38 cellular contexts compared by ENCODE assay signal in genomic region chr11:70043482-70043881, GRCh38. TPM values are rescaled to one million over a fixed set of nuclear protein-coding genes. Genes with fewer than 3 reads are reported as not detected.
"Had no signal": no experiment of that assay in that cellular context is flagged by ENCODE, and none has a peak within 500 bp of the region (broad histone marks: within the 10 kb centered on the region; RNA-seq: fewer than 3 reads in every experiment).

No MANE protein-coding gene starts in this region.

- H3K36me3 ChIP-seq: ascending aorta, cardiac muscle cell, WERI-Rb-1 had no signal

- DNase-seq: activated B cell treated with CpG ODN at 0.5 μM for 24 hours; activated CD4-positive, alpha-beta memory T cell treated with anti-CD3 and anti-CD28 coated beads for 36 hours; activated CD4-positive, alpha-beta T cell treated with anti-CD3 and anti-CD28 coated beads for 4 hours; activated CD4-positive, alpha-beta T cell treated with anti-CD3 and anti-CD28 coated beads, Interleukin-2, amount 10 ng/mL, durations not matched to agents 24 days and 14 days; activated CD4-positive, alpha-beta T cell treated with anti-CD3 and anti-CD28 coated beads, Interleukin-2, amount 50 U/mL, for 1 hour; activated CD4-positive, alpha-beta T cell treated with anti-CD3 and anti-CD28 coated beads, Interleukin-2, amount 50 U/mL, for 4 hours; activated CD4-positive, CD25-positive, alpha-beta regulatory T cell treated with anti-CD3 and anti-CD28 coated beads, Interleukin-2, amount 50 U/mL, for 72 hours; activated CD8-positive, alpha-beta memory T cell treated with anti-CD3 and anti-CD28 coated beads, Interleukin-2, amount 50 U/mL, for 4 hours; activated CD8-positive, alpha-beta T cell treated with anti-CD3 and anti-CD28 coated beads for 36 hours; activated effector memory CD4-positive, alpha-beta T cell treated with Interleukin-2 at 50 U/mL for 16 hours; activated gamma-delta T cell; activated naive CD4-positive, alpha-beta T cell treated with anti-CD3 and anti-CD28 coated beads, Interleukin-2, amount 10 ng/mL, durations not matched to agents 7 days and 5 days; activated naive CD4-positive, alpha-beta T cell treated with Interleukin-2 at 50 U/mL for 16 hours; activated naive CD8-positive, alpha-beta T cell treated with anti-CD3 and anti-CD28 coated beads, Interleukin-2, amount 10 ng/mL, durations not matched to agents 7 days and 5 days; activated naive CD8-positive, alpha-beta T cell treated with anti-CD3 and anti-CD28 coated beads, Interleukin-2, amount 50 U/mL, for 24 hours; activated T-cell treated with anti-CD3 and anti-CD28 coated beads for 4 hours; activated T-cell treated with anti-CD3 and anti-CD28 coated beads, Interleukin-2, amount 50 U/mL, for 1 hour; activated T-cell treated with anti-CD3 and anti-CD28 coated beads, Interleukin-2, amount 50 U/mL, for 4 hours; amygdala; anterior cingulate cortex; caudate nucleus; cerebellar nuclear complex; T-helper 1 cell; T-helper 2 cell; T-helper 9 cell; WERI-Rb-1 had no signal

- H3K4me1 Mint-ChIP-seq: activated B cell treated with CpG ODN at 0.5 μM for 24 hours; activated CD4-positive, alpha-beta T cell treated with anti-CD3 and anti-CD28 coated beads, Interleukin-2, amount 10 ng/mL, durations not matched to agents 24 days and 14 days; activated naive CD4-positive, alpha-beta T cell treated with anti-CD3 and anti-CD28 coated beads, Interleukin-2, amount 10 ng/mL, durations not matched to agents 7 days and 5 days; activated naive CD4-positive, alpha-beta T cell treated with anti-CD3 and anti-CD28 coated beads, Interleukin-2, amount 50 U/mL, for 24 hours; activated naive CD8-positive, alpha-beta T cell treated with anti-CD3 and anti-CD28 coated beads, Interleukin-2, amount 10 ng/mL, durations not matched to agents 7 days and 5 days; activated naive CD8-positive, alpha-beta T cell treated with anti-CD3 and anti-CD28 coated beads, Interleukin-2, amount 50 U/mL, for 24 hours; brain; central memory CD8-positive, alpha-beta T cell had no signal

- ATAC-seq: activated CD8-positive, alpha-beta T cell treated with anti-CD3 and anti-CD28 coated beads for 36 hours; activated naive CD8-positive, alpha-beta T cell treated with anti-CD3 and anti-CD28 coated beads, Interleukin-2, amount 50 U/mL, for 24 hours; activated T-cell treated with anti-CD3 and anti-CD28 coated beads, Interleukin-2, amount 50 U/mL, for 4 hours had no signal

- H3K27me3 ChIP-seq: ascending aorta, cardiac muscle cell had no signal

- FAIRE-seq: bronchial epithelial cell, TTC549 had no signal

- H3K27ac Mint-ChIP-seq: activated B cell treated with CpG ODN at 0.5 μM for 24 hours; activated CD4-positive, alpha-beta memory T cell treated with anti-CD3 and anti-CD28 coated beads for 36 hours; activated CD4-positive, alpha-beta T cell treated with anti-CD3 and anti-CD28 coated beads, Interleukin-2, amount 10 ng/mL, durations not matched to agents 24 days and 14 days; activated CD8-positive, alpha-beta T cell treated with anti-CD3 and anti-CD28 coated beads for 36 hours; activated naive CD4-positive, alpha-beta T cell treated with anti-CD3 and anti-CD28 coated beads, Interleukin-2, amount 10 ng/mL, durations not matched to agents 7 days and 5 days; activated naive CD4-positive, alpha-beta T cell treated with anti-CD3 and anti-CD28 coated beads, Interleukin-2, amount 50 U/mL, for 24 hours; activated naive CD8-positive, alpha-beta T cell; activated naive CD8-positive, alpha-beta T cell treated with anti-CD3 and anti-CD28 coated beads, Interleukin-2, amount 10 ng/mL, durations not matched to agents 7 days and 5 days; activated naive CD8-positive, alpha-beta T cell treated with anti-CD3 and anti-CD28 coated beads, Interleukin-2, amount 50 U/mL, for 24 hours; activated T-helper 2 cell treated with anti-CD3 and anti-CD28 coated beads, Interferon-gamma antibody, Interleukin-2, Interleukin-4, amounts not matched to agents 10 μg/mL and 5 μg/mL and 100 μg/mL, durations not matched to agents 14 hours and 24 hours and 36 hours; brain; T-helper 1 cell treated with Interleukin-12 subunit alpha and Interleukin-12 subunit beta and Interleukin-4 antibody, amounts not matched to agents 30 μg/mL and 1 μg/mL, for 36 hours; T-helper 2 cell treated with Interferon-gamma antibody and Interleukin-4, amounts not matched to agents 5 μg/mL and 100 μg/mL, for 36 hours had no signal

- H3K4me3 ChIP-seq: ascending aorta, cardiac muscle cell had no signal

- H3K4me1 ChIP-seq: ascending aorta had no signal

- H3K27ac ChIP-seq: ascending aorta, cardiac muscle cell, WERI-Rb-1 had no signal

- H3K4me3 Mint-ChIP-seq: activated B cell treated with CpG ODN at 0.5 μM for 24 hours; activated CD4-positive, alpha-beta memory T cell treated with anti-CD3 and anti-CD28 coated beads for 36 hours; activated CD4-positive, alpha-beta T cell treated with anti-CD3 and anti-CD28 coated beads, Interleukin-2, amount 10 ng/mL, durations not matched to agents 24 days and 14 days; activated CD8-positive, alpha-beta T cell treated with anti-CD3 and anti-CD28 coated beads for 36 hours; activated naive CD4-positive, alpha-beta T cell treated with anti-CD3 and anti-CD28 coated beads, Interleukin-2, amount 10 ng/mL, durations not matched to agents 7 days and 5 days; activated naive CD4-positive, alpha-beta T cell treated with anti-CD3 and anti-CD28 coated beads, Interleukin-2, amount 50 U/mL, for 24 hours; activated naive CD8-positive, alpha-beta T cell; activated naive CD8-positive, alpha-beta T cell treated with anti-CD3 and anti-CD28 coated beads, Interleukin-2, amount 10 ng/mL, durations not matched to agents 7 days and 5 days; activated naive CD8-positive, alpha-beta T cell treated with anti-CD3 and anti-CD28 coated beads, Interleukin-2, amount 50 U/mL, for 24 hours; activated T-cell treated with anti-CD3 and anti-CD28 coated beads, Interleukin-2, amount 50 U/mL, for 4 hours; brain; central memory CD8-positive, alpha-beta T cell; T-helper 1 cell treated with Interleukin-12 subunit alpha and Interleukin-12 subunit beta and Interleukin-4 antibody, amounts not matched to agents 30 μg/mL and 1 μg/mL, for 36 hours; T-helper 2 cell treated with Interferon-gamma antibody and Interleukin-4, amounts not matched to agents 5 μg/mL and 100 μg/mL, for 36 hours had no signal

- H3K36me3 Mint-ChIP-seq: activated naive CD4-positive, alpha-beta T cell treated with anti-CD3 and anti-CD28 coated beads, Interleukin-2, amount 10 ng/mL, durations not matched to agents 7 days and 5 days; activated naive CD8-positive, alpha-beta T cell treated with anti-CD3 and anti-CD28 coated beads, Interleukin-2, amount 10 ng/mL, durations not matched to agents 7 days and 5 days; brain had no signal

RNA-seq across cellular contexts. Expression of gene ANO1, which starts 34.6 kb away (rescaled TPM):
- total RNA-seq: activated B cell treated with CpG ODN at 0.5 μM for 24 hours; activated CD4-positive, alpha-beta memory T cell treated with anti-CD3 and anti-CD28 coated beads for 36 hours; activated CD4-positive, alpha-beta T cell treated with anti-CD3 and anti-CD28 coated beads, Interleukin-2, amount 10 ng/mL, durations not matched to agents 24 days and 14 days; activated CD8-positive, alpha-beta memory T cell treated with anti-CD3 and anti-CD28 coated beads for 36 hours; activated CD8-positive, alpha-beta T cell treated with anti-CD3 and anti-CD28 coated beads for 36 hours; activated naive CD8-positive, alpha-beta T cell treated with anti-CD3 and anti-CD28 coated beads, Interleukin-2, amount 10 ng/mL, durations not matched to agents 7 days and 5 days; activated T-helper 2 cell treated with anti-CD3 and anti-CD28 coated beads, Interferon-gamma antibody, Interleukin-2, Interleukin-4, amounts not matched to agents 10 μg/mL and 5 μg/mL and 100 μg/mL, durations not matched to agents 14 hours and 24 hours and 36 hours had no signal
